In the genomic region with DNA sequence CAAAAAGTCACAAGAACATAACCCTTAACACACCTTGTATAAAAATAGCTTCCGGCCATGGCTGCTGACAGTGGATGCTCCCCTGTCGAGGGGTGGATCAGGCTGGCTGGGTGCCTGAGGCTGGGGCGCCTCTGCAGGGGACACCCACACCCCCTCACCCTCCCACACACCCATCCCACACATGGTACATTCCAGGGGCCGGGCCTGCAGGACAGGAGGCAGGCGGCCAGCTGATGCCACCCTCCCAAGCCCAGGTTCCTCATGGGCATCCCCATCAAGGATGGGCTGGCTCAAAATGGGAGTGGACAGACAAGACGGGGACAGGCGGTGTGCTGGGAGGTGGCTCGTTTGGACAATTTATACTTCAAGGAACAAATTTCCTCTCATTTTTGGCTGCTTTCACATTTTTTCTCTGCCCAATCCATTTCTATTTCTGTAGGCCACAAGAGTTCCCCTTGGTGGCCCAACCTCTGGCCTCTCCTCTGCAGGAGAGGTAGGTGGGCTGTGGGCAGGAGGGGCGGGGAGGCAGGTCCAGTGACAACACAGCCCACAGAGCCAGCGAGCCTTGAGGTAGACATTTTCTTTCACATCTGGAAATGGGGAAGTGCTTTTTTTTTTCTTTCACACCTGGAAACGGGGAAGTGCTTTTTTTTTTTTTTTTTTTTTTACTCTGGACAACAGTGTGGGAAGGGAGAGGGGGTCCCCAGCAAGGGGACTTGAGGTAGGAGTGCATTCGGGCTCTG, we compare ENCODE assay signal across 34 cellular contexts. TPM values are rescaled to one million over a fixed set of nuclear protein-coding genes. Genes with fewer than 3 reads are reported as not detected.
DNase-seq lines count a peak whose midpoint lies in the region; ATAC-seq, FAIRE-seq and TF ChIP-seq lines count a peak whose summit lies in the region.
"Had no signal": no experiment of that assay in that cellular context is flagged by ENCODE, and none has a peak within 500 bp of the region (broad histone marks: within the 10 kb centered on the region; RNA-seq: fewer than 3 reads in every experiment).

No MANE protein-coding gene starts in this region.

- H3K79me2 ChIP-seq in GM12878 (ENCODE audit: control insufficient read depth, insufficient read depth, low read length): no peaks in the 10 kb centered on the region
- H3K79me2 ChIP-seq: hepatocyte had no signal

- H3K27ac Mint-ChIP-seq in MCF 10A (ENCODE audit: low read depth, unreplicated experiment): peak overlapping the region; percentile 39
- no peak overlapping the region for H3K27ac Mint-ChIP-seq in naive B cell
- H3K27ac Mint-ChIP-seq: effector memory CD8-positive, alpha-beta T cell; natural killer cell treated with Interleukin-12 subunit alpha and Interleukin-12 subunit beta and Interleukin-15 and Interleukin-18, amount 100 ng/mL, for 72 hours; progenitor cell of endocrine pancreas; T-helper 1 cell treated with Interleukin-12 subunit alpha and Interleukin-12 subunit beta and Interleukin-4 antibody, amounts not matched to agents 30 μg/mL and 1 μg/mL, for 36 hours had no signal

- H3K27me3 ChIP-seq in breast epithelium (no peaks in the 10 kb centered on the region), GM12878 (replicated peaks in 1 of 2; ENCODE audit: control insufficient read depth in 2 of 2, insufficient read depth in 2 of 2, low read length in 1 of 2) (no peaks in the 10 kb centered on the region; a peak in 1 of 4 replicates), pancreas (no peaks in the 10 kb centered on the region)
- H3K27me3 ChIP-seq: hepatocyte, Peyer's patch, SJCRH30, upper lobe of right lung had no signal

- peak; percentile 29; the same call in 1 of the 3 replicates for ATAC-seq in GM12878
- ATAC-seq in naive B cell (ENCODE audit: low read depth in 2 of 2): peak; percentile 46 to 54
- ATAC-seq in pancreas: no peak
- no peak for ATAC-seq in GM21528 (IDR thresholded peaks at IDR 0.05; ENCODE audit: low FRiP score, unreplicated experiment)
- ATAC-seq: A549; effector memory CD8-positive, alpha-beta T cell; HCT116; natural killer cell treated with Interleukin-12 subunit alpha and Interleukin-12 subunit beta and Interleukin-15 and Interleukin-18, amount 100 ng/mL, for 72 hours; upper lobe of right lung had no signal

- TF ChIP-seq POLR2A in breast epithelium (IDR thresholded peaks at IDR 0.05) (no peak), GM12878 (IDR thresholded peaks at IDR 0.05; ENCODE audit: low read depth, low read length) (no peak)

- H3K36me3 Mint-ChIP-seq in MCF 10A (ENCODE audit: insufficient read depth, unreplicated experiment) (no peaks in the 10 kb centered on the region), naive B cell (no peaks in the 10 kb centered on the region)
- H3K36me3 Mint-ChIP-seq: natural killer cell treated with Interleukin-12 subunit alpha and Interleukin-12 subunit beta and Interleukin-15 and Interleukin-18, amount 100 ng/mL, for 72 hours had no signal

- intact Hi-C loops in MCF 10A (cut with micrococcal nuclease) (no loop called here), breast epithelium (cut with DNase I; ENCODE audit: low total_unique reads) (no loop called here), GM12878 (cut with micrococcal nuclease; ENCODE audit: unreplicated experiment) (no loop called here), pancreas (cut with DNase I) (no loop called here)

- H3K4me1 ChIP-seq in breast epithelium: no peaks in the 10 kb centered on the region
- H3K4me1 ChIP-seq in GM12878 (ENCODE audit: control insufficient read depth, insufficient read depth, low read length): no peaks in the 10 kb centered on the region
- H3K4me1 ChIP-seq in pancreas: no peaks in the 10 kb centered on the region
- H3K4me1 ChIP-seq: A549, Peyer's patch, upper lobe of right lung had no signal

- POLR2A ChIA-PET in MCF 10A (lab: Yijun Ruan, JAX): no interaction called here
- POLR2A ChIA-PET in GM12878 (lab: Charles Lee): interaction anchor here (0.6 kb wide), 1 partner anchor 1530 kb away, joined by 5 read pairs; no protein-coding TSS in a partner anchor

- TF ChIP-seq EP300 in GM12878 (IDR thresholded peaks at IDR 0.05; ENCODE audit: borderline replicate concordance in 1 of 2, control insufficient read depth in 1 of 2, low read depth in 2 of 2, low read length in 2 of 2): no peak

- H3K9ac ChIP-seq in GM12878 (ENCODE audit: control insufficient read depth, insufficient read depth, low read length): no peak overlapping the region

- no peaks in the 10 kb centered on the region for H4K20me1 ChIP-seq in GM12878 (ENCODE audit: control insufficient read depth, insufficient read depth)

- in situ Hi-C loops in GM12878 (cut with MboI): no loop called here

- no peak overlapping the region for H2AFZ ChIP-seq in GM12878 (ENCODE audit: control insufficient read depth, low read depth, low read length)
- H2AFZ ChIP-seq: hepatocyte had no signal

- 14% methylated on average over 11 of the region's 12 CpGs for WGBS in GM12878 (ENCODE audit: insufficient coverage, insufficient replicate concordance, low lambda C conversion rate, missing lambda C conversion rate)
- WGBS in pancreas, 2 donors: 78 to 81% methylated on average over 10 to 12 of the region's 12 CpGs

- H3K4me1 Mint-ChIP-seq in MCF 10A (ENCODE audit: insufficient read depth, unreplicated experiment) (no peaks in the 10 kb centered on the region), naive B cell (peaks cover 6 to 9% (median 8%) of the 10 kb centered on the region in 3 donors)

- SMC1A ChIA-PET in GM12878 (lab: Charles Lee; ENCODE audit: uncharacterized antibody, unreplicated experiment): no interaction called here

- H3K27me3 Mint-ChIP-seq in MCF 10A (ENCODE audit: insufficient read depth, unreplicated experiment): no peaks in the 10 kb centered on the region
- H3K27me3 Mint-ChIP-seq in naive B cell: peaks cover 5 to 40% (median 16%) of the 10 kb centered on the region in 3 donors
- H3K27me3 Mint-ChIP-seq: brain, progenitor cell of endocrine pancreas had no signal

- no peak overlapping the region for H3K4me3 ChIP-seq in breast epithelium
- no peak overlapping the region for H3K4me3 ChIP-seq in GM12878
- H3K4me3 ChIP-seq in pancreas: no peak overlapping the region
- H3K4me3 ChIP-seq: A549, esophagus muscularis mucosa, hepatocyte, left ventricle myocardium inferior, Peyer's patch, SJCRH30, upper lobe of right lung had no signal

- no peak overlapping the region for H3K4me3 Mint-ChIP-seq in MCF 10A (ENCODE audit: unreplicated experiment)
- no peak overlapping the region for H3K4me3 Mint-ChIP-seq in naive B cell
- H3K4me3 Mint-ChIP-seq: brain; effector memory CD8-positive, alpha-beta T cell; natural killer cell treated with Interleukin-12 subunit alpha and Interleukin-12 subunit beta and Interleukin-15 and Interleukin-18, amount 100 ng/mL, for 72 hours; T-helper 1 cell treated with Interleukin-12 subunit alpha and Interleukin-12 subunit beta and Interleukin-4 antibody, amounts not matched to agents 30 μg/mL and 1 μg/mL, for 36 hours had no signal

- RAD21 ChIA-PET in GM12878 (lab: Charles Lee; ENCODE audit: unreplicated experiment): interaction anchor here (1.1 kb wide), 1 partner anchor 13 kb away, joined by 3 read pairs; no protein-coding TSS in a partner anchor

- FAIRE-seq in GM12878 (lab: Jason Lieb, UNC) (no peak), pancreas (lab: Jason Lieb, UNC) (no peak)
- FAIRE-seq: A549, colon, D721Med had no signal

- DNase-seq in MCF 10A (ENCODE audit: unreplicated experiment): no peak
- no peak for DNase-seq in breast epithelium (ENCODE audit: low spot score in 2 of 2)
- DNase-seq in GM12878 (ENCODE audit: low read depth, low spot score): no peak
- DNase-seq in naive B cell: no peak
- DNase-seq in NCI-H1436 treated with DMSO at 0.1 percent for 48 hours (lab: John Stamatoyannopoulos, UW): no peak
- DNase-seq in pancreas: no peak
- no peak for DNase-seq in stimulated activated naive CD4-positive, alpha-beta T cell treated with Interleukin-2 at 50 U/mL for 16 hours (lab: John Stamatoyannopoulos, UW)
- DNase-seq: activated CD8-positive, alpha-beta memory T cell treated with anti-CD3 and anti-CD28 coated beads for 24 hours; activated gamma-delta T cell; activated T-cell treated with anti-CD3 and anti-CD28 coated beads, Interleukin-2, amount 50 U/mL, for 1 hour; C1 segment of cervical spinal cord; effector memory CD8-positive, alpha-beta T cell; foreskin melanocyte; left ventricle myocardium inferior; midbrain; NCI-H1436; NCI-H510A treated with DMSO at 0.1 percent for 48 hours; SJCRH30; stimulated activated CD8-positive, alpha-beta memory T cell treated with anti-CD3 and anti-CD28 coated beads, Interleukin-4, amount 100 ng/mL, for 48 hours; upper lobe of right lung had no signal

- CTCF ChIA-PET in MCF 10A (lab: Yijun Ruan, JAX) (interaction anchor here (1.0 kb wide), 1 partner anchor 59 kb away, joined by 3 read pairs; no protein-coding TSS in a partner anchor), GM12878 (lab: Yijun Ruan, JAX) (interaction anchor here (1.4 kb wide), 1 partner anchor 57 kb away, joined by 5 read pairs; no protein-coding TSS in a partner anchor)

- H3K27ac ChIP-seq in breast epithelium (no peak overlapping the region), GM12878 (ENCODE audit: control insufficient read depth, insufficient read depth) (no peak overlapping the region), pancreas (no peak overlapping the region)
- H3K27ac ChIP-seq: A549, esophagus muscularis mucosa, hepatocyte, left ventricle myocardium inferior, Peyer's patch, SJCRH30, upper lobe of right lung had no signal

- BruUV-seq in MCF 10A (replicated peaks; lab: Mats Ljungman, UMichigan): no TSS peak
- BruUV-seq in GM12878 (replicated peaks; lab: Mats Ljungman, UMichigan): no TSS peak

- H3K4me2 ChIP-seq in GM12878 (ENCODE audit: control insufficient read depth, insufficient read depth): no peak overlapping the region
- H3K4me2 ChIP-seq: A549, hepatocyte had no signal

- no peaks in the 10 kb centered on the region for H3K9me3 Mint-ChIP-seq in MCF 10A (ENCODE audit: unreplicated experiment)
- no peaks in the 10 kb centered on the region for H3K9me3 Mint-ChIP-seq in naive B cell
- H3K9me3 Mint-ChIP-seq: brain; effector memory CD8-positive, alpha-beta T cell; natural killer cell treated with Interleukin-12 subunit alpha and Interleukin-12 subunit beta and Interleukin-15 and Interleukin-18, amount 100 ng/mL, for 72 hours; T-helper 1 cell treated with Interleukin-12 subunit alpha and Interleukin-12 subunit beta and Interleukin-4 antibody, amounts not matched to agents 30 μg/mL and 1 μg/mL, for 36 hours had no signal

- H3K36me3 ChIP-seq in breast epithelium (no peaks in the 10 kb centered on the region), GM12878 (ENCODE audit: control insufficient read depth in 2 of 2, insufficient read depth in 2 of 2, low read length in 1 of 2) (no peaks in the 10 kb centered on the region), pancreas (no peaks in the 10 kb centered on the region)
- H3K36me3 ChIP-seq: esophagus muscularis mucosa, left ventricle myocardium inferior, Peyer's patch, SJCRH30, upper lobe of right lung had no signal

- no peak for TF ChIP-seq RAD21 in GM12878 (IDR thresholded peaks at IDR 0.05; ENCODE audit: insufficient read depth, low read depth, low read length)

- TF ChIP-seq CTCF in MCF 10A (IDR thresholded peaks at IDR 0.05; ENCODE audit: unreplicated experiment): no peak
- no peak for TF ChIP-seq CTCF in breast epithelium (IDR thresholded peaks at IDR 0.05)
- TF ChIP-seq CTCF in GM12878 (IDR thresholded peaks at IDR 0.05 in 2 of 3, conservative IDR thresholded peaks at IDR 0.05 in 1 of 3; ENCODE audit: control insufficient read depth in 2 of 3, extremely low read depth in 1 of 3, insufficient read depth in 1 of 3, low read depth in 3 of 3, low read length in 3 of 3): no peak
- TF ChIP-seq CTCF in pancreas (IDR thresholded peaks at IDR 0.05): no peak

- H3K9me3 ChIP-seq in breast epithelium (no peaks in the 10 kb centered on the region), GM12878 (replicated peaks; ENCODE audit: control insufficient read depth, insufficient read depth, low read length) (no peaks in the 10 kb centered on the region), pancreas (no peaks in the 10 kb centered on the region)
- H3K9me3 ChIP-seq: A549, esophagus muscularis mucosa, left ventricle myocardium inferior, Peyer's patch, SJCRH30, upper lobe of right lung had no signal

RNA-seq across cellular contexts. Expression of a gene that starts 23.3 kb away (rescaled TPM):
- total RNA-seq in MCF 10A (2022) (not detected in 2 replicates), breast epithelium (not detected), GM12878 (2014; rRNA removed) (not detected in 2 replicates), GM12878 (2014; rRNA removed; fragmentation: Illumina TruSeq; extraction: Trizol) (not detected in 2 replicates), GM12878 (2021) (14.3 and 19.1 TPM in 2 replicates), pancreas (10 to 100 TPM in 3 of 6 donors, not detected in 3; 10.5 to 21.8 (median 21.6) TPM)
- total RNA-seq in GM12878 (2013; cell fraction: nucleolus; rRNA removed): not detected in 2 replicates
- not detected for polyA plus RNA-seq in GM12878 (2011; ENCODE audit: low read depth)
- polyA plus RNA-seq in GM12878 (2011; rRNA removed) (not detected in 2 replicates), GM12878 (2014; fragmentation: Illumina TruSeq; extraction: Trizol) (not detected in 2 replicates), GM12878 (2014; fragmentation: Nextera tagmentation; extraction: Ambion mirVana) (not detected), GM12878 (2014; rRNA removed) (not detected in 2 replicates), GM12878 (2016; fragmentation: Nextera tagmentation; extraction: Ambion mirVana) (not detected), naive B cell (ENCODE audit: low read depth in 6 of 6) (not detected), pancreas (not detected)
- polyA plus RNA-seq in GM12878 (2011; cell fraction: cytosol; rRNA removed): not detected in 2 replicates
- polyA plus RNA-seq in GM12878 (2011; cell fraction: nucleus; rRNA removed): under 0.01 TPM in 1 of 2 replicates, not detected in the other
- polyA plus RNA-seq in GM12878 (2012): not detected in 2 replicates
- polyA minus RNA-seq in GM12878 (2011; rRNA and poly(A)+ RNA removed): under 0.01 and 15,416 TPM in 2 replicates
- 1,790 and 2,489 TPM in 2 replicates for polyA minus RNA-seq in GM12878 (2011; cell fraction: cytosol; rRNA and poly(A)+ RNA removed)
- polyA minus RNA-seq in GM12878 (2011; cell fraction: nucleus; rRNA and poly(A)+ RNA removed): under 0.01 TPM in 2 replicates
- total RNA-seq: esophagus muscularis mucosa; hepatocyte; natural killer cell treated with Interleukin-12 subunit alpha and Interleukin-12 subunit beta and Interleukin-15 and Interleukin-18, amount 100 ng/mL, for 72 hours; Peyer's patch; SJCRH30; subcutaneous adipose tissue had no signal
- polyA plus RNA-seq: A549, adipose tissue, hepatocyte had no signal

RNA-seq across cellular contexts. Expression of a gene that starts 32.0 kb away (rescaled TPM):
- total RNA-seq in MCF 10A (2022): not detected in 2 replicates
- total RNA-seq in breast epithelium: not detected
- total RNA-seq in GM12878 (2013; cell fraction: nucleolus; rRNA removed): not detected in 2 replicates
- total RNA-seq in GM12878 (2014; rRNA removed): not detected in 2 replicates
- total RNA-seq in GM12878 (2014; rRNA removed; fragmentation: Illumina TruSeq; extraction: Trizol): not detected in 2 replicates
- total RNA-seq in GM12878 (2021): not detected in 2 replicates
- not detected for polyA plus RNA-seq in GM12878 (2011; ENCODE audit: low read depth)
- not detected in 2 replicates for polyA plus RNA-seq in GM12878 (2011; rRNA removed)
- not detected in 2 replicates for polyA plus RNA-seq in GM12878 (2011; cell fraction: cytosol; rRNA removed)
- not detected in 2 replicates for polyA plus RNA-seq in GM12878 (2011; cell fraction: nucleus; rRNA removed)
- polyA plus RNA-seq in GM12878 (2012): not detected in 2 replicates
- not detected in 2 replicates for polyA plus RNA-seq in GM12878 (2014; fragmentation: Illumina TruSeq; extraction: Trizol)
- polyA plus RNA-seq in GM12878 (2014; fragmentation: Nextera tagmentation; extraction: Ambion mirVana): not detected
- not detected in 2 replicates for polyA plus RNA-seq in GM12878 (2014; rRNA removed)
- polyA plus RNA-seq in GM12878 (2016; fragmentation: Nextera tagmentation; extraction: Ambion mirVana): not detected
- under 0.01 and 10,433 TPM in 2 replicates for polyA minus RNA-seq in GM12878 (2011; rRNA and poly(A)+ RNA removed)
- polyA minus RNA-seq in GM12878 (2011; cell fraction: cytosol; rRNA and poly(A)+ RNA removed): 1,037 and 1,074 TPM in 2 replicates
- under 0.01 TPM in 2 replicates for polyA minus RNA-seq in GM12878 (2011; cell fraction: nucleus; rRNA and poly(A)+ RNA removed)
- polyA plus RNA-seq in naive B cell (ENCODE audit: low read depth in 6 of 6): not detected
- total RNA-seq in pancreas: not detected
- polyA plus RNA-seq in pancreas: not detected
- total RNA-seq: esophagus muscularis mucosa; hepatocyte; left ventricle myocardium inferior; natural killer cell treated with Interleukin-12 subunit alpha and Interleukin-12 subunit beta and Interleukin-15 and Interleukin-18, amount 100 ng/mL, for 72 hours; Peyer's patch; progenitor cell of endocrine pancreas; SJCRH30; subcutaneous adipose tissue; upper lobe of right lung had no signal
- polyA plus RNA-seq: A549, adipose tissue, hepatocyte had no signal

RNA-seq across cellular contexts. Expression of a gene that starts 41.1 kb away (rescaled TPM):
- total RNA-seq in MCF 10A (2022) (5.9 and 6.1 TPM in 2 replicates), breast epithelium (10 to 100 TPM in 2 of 3 donors, 1 to 10 TPM in 1; 8.5 to 14.9 (median 10.6) TPM), GM12878 (2014; rRNA removed) (6.4 and 8.6 TPM in 2 replicates), GM12878 (2014; rRNA removed; fragmentation: Illumina TruSeq; extraction: Trizol) (7.6 and 8.4 TPM in 2 replicates), GM12878 (2021) (10.1 and 11.3 TPM in 2 replicates), pancreas (1 to 10 TPM; 3.8 to 7.5 (median 5.7) TPM)
- total RNA-seq in GM12878 (2013; cell fraction: nucleolus; rRNA removed): 14.4 and 14.6 TPM in 2 replicates
- polyA plus RNA-seq in GM12878 (2011; ENCODE audit: low read depth): 9.0 TPM
- polyA plus RNA-seq in GM12878 (2011; rRNA removed) (9.8 and 10.1 TPM in 2 replicates), GM12878 (2014; fragmentation: Illumina TruSeq; extraction: Trizol) (11.9 and 13.0 TPM in 2 replicates), GM12878 (2014; fragmentation: Nextera tagmentation; extraction: Ambion mirVana) (1 to 10 TPM; 4.9 to 7.6 TPM), GM12878 (2014; rRNA removed) (9.8 and 10.0 TPM in 2 replicates), GM12878 (2016; fragmentation: Nextera tagmentation; extraction: Ambion mirVana) (10 to 100 TPM; 13.9 to 15.7 TPM), naive B cell (ENCODE audit: low read depth in 6 of 6) (10 to 100 TPM; 18.6 to 32.9 (median 27.6) TPM), pancreas (1 to 10 TPM; 3.1 to 5.5 TPM)
- 13.3 and 14.6 TPM in 2 replicates for polyA plus RNA-seq in GM12878 (2011; cell fraction: cytosol; rRNA removed)
- polyA plus RNA-seq in GM12878 (2011; cell fraction: nucleus; rRNA removed): 10.6 and 12.4 TPM in 2 replicates
- polyA plus RNA-seq in GM12878 (2012): 8.9 and 13.2 TPM in 2 replicates
- polyA minus RNA-seq in GM12878 (2011; rRNA and poly(A)+ RNA removed): 7.8 and 14.0 TPM in 2 replicates
- polyA minus RNA-seq in GM12878 (2011; cell fraction: cytosol; rRNA and poly(A)+ RNA removed): 6.1 and 10.7 TPM in 2 replicates
- polyA minus RNA-seq in GM12878 (2011; cell fraction: nucleus; rRNA and poly(A)+ RNA removed): 5.0 and 10.1 TPM in 2 replicates

RNA-seq across cellular contexts. Expression of a gene that starts 50.0 kb away (rescaled TPM):
- not detected in 2 replicates for total RNA-seq in MCF 10A (2022)
- 1 to 10 TPM in 1 of 3 donors, under 1 TPM in 1, not detected in 1; 0.33 to 1.8 TPM for total RNA-seq in breast epithelium
- total RNA-seq in GM12878 (2013; cell fraction: nucleolus; rRNA removed): not detected in 2 replicates
- not detected in 2 replicates for total RNA-seq in GM12878 (2014; rRNA removed)
- total RNA-seq in GM12878 (2014; rRNA removed; fragmentation: Illumina TruSeq; extraction: Trizol): not detected in 2 replicates
- 0.10 and 0.13 TPM in 2 replicates for total RNA-seq in GM12878 (2021)
- not detected for polyA plus RNA-seq in GM12878 (2011; ENCODE audit: low read depth)
- polyA plus RNA-seq in GM12878 (2011; rRNA removed): not detected in 2 replicates
- polyA plus RNA-seq in GM12878 (2011; cell fraction: cytosol; rRNA removed): not detected in 2 replicates
- not detected in 2 replicates for polyA plus RNA-seq in GM12878 (2011; cell fraction: nucleus; rRNA removed)
- not detected in 2 replicates for polyA plus RNA-seq in GM12878 (2012)
- not detected in 2 replicates for polyA plus RNA-seq in GM12878 (2014; fragmentation: Illumina TruSeq; extraction: Trizol)
- polyA plus RNA-seq in GM12878 (2014; fragmentation: Nextera tagmentation; extraction: Ambion mirVana): not detected
- polyA plus RNA-seq in GM12878 (2014; rRNA removed): not detected in 2 replicates
- under 1 TPM; 0.15 to 0.20 TPM for polyA plus RNA-seq in GM12878 (2016; fragmentation: Nextera tagmentation; extraction: Ambion mirVana)
- not detected in 2 replicates for polyA minus RNA-seq in GM12878 (2011; rRNA and poly(A)+ RNA removed)
- polyA minus RNA-seq in GM12878 (2011; cell fraction: cytosol; rRNA and poly(A)+ RNA removed): not detected in 2 replicates
- not detected in 2 replicates for polyA minus RNA-seq in GM12878 (2011; cell fraction: nucleus; rRNA and poly(A)+ RNA removed)
- polyA plus RNA-seq in naive B cell (ENCODE audit: low read depth in 6 of 6): not detected
- under 1 TPM in 1 of 6 donors, not detected in 5; 0.32 TPM for total RNA-seq in pancreas
- not detected for polyA plus RNA-seq in pancreas
- total RNA-seq: natural killer cell treated with Interleukin-12 subunit alpha and Interleukin-12 subunit beta and Interleukin-15 and Interleukin-18, amount 100 ng/mL, for 72 hours; Peyer's patch; subcutaneous adipose tissue; upper lobe of right lung had no signal

Comparison
In these comparisons a context has a peak if more than half of its experiments do, and no peak if none do; other contexts are left out.
1. ATAC-seq: peak in GM12878 (single experiment) and naive B cell (2 of 2); none in pancreas (0 of 4) and GM21528 (single experiment).